In the genomic region with DNA sequence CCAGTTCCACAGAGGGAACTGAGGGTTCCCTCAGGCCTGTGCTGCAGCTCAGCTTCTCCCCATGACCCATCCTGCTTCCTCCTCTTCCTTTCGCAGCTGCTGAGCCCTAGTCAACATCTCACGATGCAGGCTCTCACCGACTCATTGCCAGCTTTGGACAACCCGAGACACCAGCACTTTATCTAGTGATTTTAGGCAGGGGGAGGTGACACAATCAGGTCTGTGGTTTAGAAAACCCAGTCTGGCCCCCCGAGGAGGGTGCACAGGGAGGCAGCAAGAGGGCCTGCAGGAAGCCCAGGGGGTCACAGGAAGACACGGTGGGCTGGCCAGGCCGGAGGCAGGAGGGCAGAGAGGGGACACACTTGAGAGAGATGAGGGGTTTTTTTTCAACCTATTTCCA, we compare ENCODE assay signal across 17 cellular contexts. TPM values are rescaled to one million over a fixed set of nuclear protein-coding genes. Genes with fewer than 3 reads are reported as not detected.
DNase-seq lines count a peak whose midpoint lies in the region; ATAC-seq and TF ChIP-seq lines count a peak whose summit lies in the region.
"Had no signal": no experiment of that assay in that cellular context is flagged by ENCODE, and none has a peak within 500 bp of the region (broad histone marks: within the 10 kb centered on the region; RNA-seq: fewer than 3 reads in every experiment).

No MANE protein-coding gene starts in this region.

- peak overlapping the region; percentile 39 for H3K4me3 ChIP-seq in Loucy (ENCODE audit: low read length, poor library complexity, severe bottlenecking)
- H3K4me3 ChIP-seq: breast epithelium, hepatocyte, skin epidermis, uterus had no signal

- H3K9me3 Mint-ChIP-seq in activated CD8-positive, alpha-beta memory T cell treated with anti-CD3 and anti-CD28 coated beads, Interleukin-2, amount 10 ng/mL, durations not matched to agents 7 days and 5 days (ENCODE audit: low read depth): peaks cover 6% of the 10 kb centered on the region
- peaks cover 29% of the 10 kb centered on the region for H3K9me3 Mint-ChIP-seq in activated naive CD8-positive, alpha-beta T cell treated with anti-CD3 and anti-CD28 coated beads, Interleukin-2, amount 10 ng/mL, durations not matched to agents 7 days and 5 days
- H3K9me3 Mint-ChIP-seq in osteocyte (ENCODE audit: unreplicated experiment): peaks cover 13% of the 10 kb centered on the region

- peaks cover 6% of the 10 kb centered on the region; the same call in 1 of the 2 replicates for H3F3A ChIP-seq in Loucy (ENCODE audit: low read depth)

- POLR2A ChIA-PET in activated naive CD8-positive, alpha-beta T cell treated with anti-CD3 and anti-CD28 coated beads, Interleukin-2, amount 10 ng/mL, durations not matched to agents 7 days and 5 days (lab: Charles Lee): no interaction called here

- DNase-seq in activated CD8-positive, alpha-beta memory T cell treated with anti-CD3 and anti-CD28 coated beads, Interleukin-2, amount 10 ng/mL, durations not matched to agents 7 days and 5 days: no peak
- no peak for DNase-seq in activated CD8-positive, alpha-beta memory T cell treated with anti-CD3 and anti-CD28 coated beads, Interleukin-2, amount 50 U/mL, for 4 hours
- peak; percentile 28 for DNase-seq in activated naive CD8-positive, alpha-beta T cell treated with anti-CD3 and anti-CD28 coated beads, Interleukin-2, amount 10 ng/mL, durations not matched to agents 7 days and 5 days
- DNase-seq in osteocyte (ENCODE audit: extremely low spot score, unreplicated experiment) (peak; percentile 51), NCI-H187 treated with DMSO at 0.1 percent for 48 hours (lab: John Stamatoyannopoulos, UW) (no peak), omental fat pad (ENCODE audit: low spot score) (no peak), amygdala (lab: John Stamatoyannopoulos, UW) (no peak)
- DNase-seq: H7, kidney glomerular epithelial cell, uterus had no signal

- no peaks in the 10 kb centered on the region for H4K20me1 ChIP-seq in Loucy (ENCODE audit: insufficient read depth, low read length, poor library complexity, severe bottlenecking)

- H3K27me3 ChIP-seq in Loucy (ENCODE audit: insufficient read depth, low read length, poor library complexity, severe bottlenecking): no peaks in the 10 kb centered on the region
- H3K27me3 ChIP-seq: breast epithelium, hepatocyte, uterus had no signal

- H2AFZ ChIP-seq in Loucy (ENCODE audit: low read length): no peak overlapping the region
- H2AFZ ChIP-seq: hepatocyte, parathyroid adenoma had no signal

- peak overlapping the region; percentile 75 for H3K27ac Mint-ChIP-seq in activated CD8-positive, alpha-beta memory T cell treated with anti-CD3 and anti-CD28 coated beads, Interleukin-2, amount 10 ng/mL, durations not matched to agents 7 days and 5 days
- H3K27ac Mint-ChIP-seq in activated naive CD8-positive, alpha-beta T cell treated with anti-CD3 and anti-CD28 coated beads, Interleukin-2, amount 10 ng/mL, durations not matched to agents 7 days and 5 days: peak overlapping the region; percentile 86
- H3K27ac Mint-ChIP-seq in osteocyte (ENCODE audit: unreplicated experiment): no peak overlapping the region

- peak; percentile 11 for ATAC-seq in activated CD8-positive, alpha-beta memory T cell treated with anti-CD3 and anti-CD28 coated beads, Interleukin-2, amount 10 ng/mL, durations not matched to agents 7 days and 5 days
- peak; percentile 23 for ATAC-seq in activated naive CD8-positive, alpha-beta T cell treated with anti-CD3 and anti-CD28 coated beads, Interleukin-2, amount 10 ng/mL, durations not matched to agents 7 days and 5 days (ENCODE audit: low read depth)
- ATAC-seq in omental fat pad (ENCODE audit: low FRiP score): no peak

- peaks cover 55% of the 10 kb centered on the region for H3K4me1 ChIP-seq in Loucy (ENCODE audit: insufficient read depth, low read length, poor library complexity, severe bottlenecking)
- H3K4me1 ChIP-seq: breast epithelium, parathyroid adenoma, uterus had no signal

- no peak overlapping the region for H3K4me3 Mint-ChIP-seq in activated CD8-positive, alpha-beta memory T cell treated with anti-CD3 and anti-CD28 coated beads, Interleukin-2, amount 10 ng/mL, durations not matched to agents 7 days and 5 days
- peak overlapping the region; percentile 56 for H3K4me3 Mint-ChIP-seq in activated naive CD8-positive, alpha-beta T cell treated with anti-CD3 and anti-CD28 coated beads, Interleukin-2, amount 10 ng/mL, durations not matched to agents 7 days and 5 days
- no peak overlapping the region for H3K4me3 Mint-ChIP-seq in osteocyte (ENCODE audit: unreplicated experiment)

- no peaks in the 10 kb centered on the region for H3K36me3 ChIP-seq in Loucy (ENCODE audit: insufficient read depth, low read length)
- H3K36me3 ChIP-seq: breast epithelium, uterus had no signal

- H3K36me3 Mint-ChIP-seq in activated CD8-positive, alpha-beta memory T cell treated with anti-CD3 and anti-CD28 coated beads, Interleukin-2, amount 10 ng/mL, durations not matched to agents 7 days and 5 days: peaks cover 20% of the 10 kb centered on the region
- peaks cover 17% of the 10 kb centered on the region for H3K36me3 Mint-ChIP-seq in activated naive CD8-positive, alpha-beta T cell treated with anti-CD3 and anti-CD28 coated beads, Interleukin-2, amount 10 ng/mL, durations not matched to agents 7 days and 5 days
- no peaks in the 10 kb centered on the region for H3K36me3 Mint-ChIP-seq in osteocyte (ENCODE audit: unreplicated experiment)

- CTCF ChIA-PET in activated CD8-positive, alpha-beta memory T cell treated with anti-CD3 and anti-CD28 coated beads, Interleukin-2, amount 10 ng/mL, durations not matched to agents 7 days and 5 days (lab: Charles Lee): no interaction called here

- no peaks in the 10 kb centered on the region for H3K79me2 ChIP-seq in Loucy (ENCODE audit: insufficient read depth, low read length)
- H3K79me2 ChIP-seq: hepatocyte, parathyroid adenoma had no signal

- peak overlapping the region; percentile 55 for H3K9ac ChIP-seq in Loucy (ENCODE audit: low read depth, low read length, poor library complexity, severe bottlenecking)
- H3K9ac ChIP-seq: parathyroid adenoma had no signal

- TF ChIP-seq CTCF in Loucy (conservative IDR thresholded peaks at IDR 0.05; ENCODE audit: low read length) (no peak), osteocyte (IDR thresholded peaks at IDR 0.05) (no peak), omental fat pad (IDR thresholded peaks at IDR 0.05) (no peak)

- H3K4me2 ChIP-seq in Loucy (ENCODE audit: low read depth, low read length, poor library complexity, severe bottlenecking): peak overlapping the region; percentile 62
- H3K4me2 ChIP-seq: hepatocyte had no signal

- no peaks in the 10 kb centered on the region for H3K27me3 Mint-ChIP-seq in activated CD8-positive, alpha-beta memory T cell treated with anti-CD3 and anti-CD28 coated beads, Interleukin-2, amount 10 ng/mL, durations not matched to agents 7 days and 5 days
- H3K27me3 Mint-ChIP-seq in activated naive CD8-positive, alpha-beta T cell treated with anti-CD3 and anti-CD28 coated beads, Interleukin-2, amount 10 ng/mL, durations not matched to agents 7 days and 5 days: peaks cover under 1% of the 10 kb centered on the region
- peaks cover under 1% of the 10 kb centered on the region for H3K27me3 Mint-ChIP-seq in osteocyte (ENCODE audit: unreplicated experiment)

- H3K9me2 ChIP-seq in Loucy (replicated peaks; ENCODE audit: low read depth, low read length): no peaks in the 10 kb centered on the region

- no peaks in the 10 kb centered on the region for H3K9me3 ChIP-seq in Loucy (ENCODE audit: insufficient read depth, low read depth, low read length)
- H3K9me3 ChIP-seq: uterus had no signal

- H3K4me1 Mint-ChIP-seq in activated CD8-positive, alpha-beta memory T cell treated with anti-CD3 and anti-CD28 coated beads, Interleukin-2, amount 10 ng/mL, durations not matched to agents 7 days and 5 days: peaks cover 41% of the 10 kb centered on the region
- peaks cover 33% of the 10 kb centered on the region for H3K4me1 Mint-ChIP-seq in activated naive CD8-positive, alpha-beta T cell treated with anti-CD3 and anti-CD28 coated beads, Interleukin-2, amount 10 ng/mL, durations not matched to agents 7 days and 5 days
- no peaks in the 10 kb centered on the region for H3K4me1 Mint-ChIP-seq in osteocyte (ENCODE audit: unreplicated experiment)

RNA-seq across cellular contexts. Expression of a gene that starts 35.4 kb away (rescaled TPM):
- not detected for total RNA-seq in activated CD8-positive, alpha-beta memory T cell treated with anti-CD3 and anti-CD28 coated beads, Interleukin-2, amount 10 ng/mL, durations not matched to agents 7 days and 5 days
- not detected for total RNA-seq in activated naive CD8-positive, alpha-beta T cell treated with anti-CD3 and anti-CD28 coated beads, Interleukin-2, amount 10 ng/mL, durations not matched to agents 7 days and 5 days
- total RNA-seq in osteocyte (0.34 and 0.43 TPM in 2 replicates), omental fat pad (10 to 100 TPM in 1 of 4 donors, 1 to 10 TPM in 3; 4.3 to 14.2 (median 5.1) TPM)
- total RNA-seq: A673; T-helper 2 cell treated with Interferon-gamma antibody and Interleukin-4, amounts not matched to agents 100 ng/mL and 5 ng/mL, for 36 hours had no signal

Comparison
In these comparisons a context has a peak if more than half of its experiments do, and no peak if none do; other contexts are left out.
1. DNase-seq: peak in activated naive CD8-positive, alpha-beta T cell treated with anti-CD3 and anti-CD28 coated beads, Interleukin-2, amount 10 ng/mL, durations not matched to agents 7 days and 5 days (single experiment) and osteocyte (single experiment); none in activated CD8-positive, alpha-beta memory T cell treated with anti-CD3 and anti-CD28 coated beads, Interleukin-2, amount 10 ng/mL, durations not matched to agents 7 days and 5 days (single experiment), activated CD8-positive, alpha-beta memory T cell treated with anti-CD3 and anti-CD28 coated beads, Interleukin-2, amount 50 U/mL, for 4 hours (single experiment), NCI-H187 treated with DMSO at 0.1 percent for 48 hours (single experiment), omental fat pad (single experiment) and amygdala (0 of 56).